Comparison of ENCODE assay signal across 12 cellular contexts in the genomic region with DNA sequence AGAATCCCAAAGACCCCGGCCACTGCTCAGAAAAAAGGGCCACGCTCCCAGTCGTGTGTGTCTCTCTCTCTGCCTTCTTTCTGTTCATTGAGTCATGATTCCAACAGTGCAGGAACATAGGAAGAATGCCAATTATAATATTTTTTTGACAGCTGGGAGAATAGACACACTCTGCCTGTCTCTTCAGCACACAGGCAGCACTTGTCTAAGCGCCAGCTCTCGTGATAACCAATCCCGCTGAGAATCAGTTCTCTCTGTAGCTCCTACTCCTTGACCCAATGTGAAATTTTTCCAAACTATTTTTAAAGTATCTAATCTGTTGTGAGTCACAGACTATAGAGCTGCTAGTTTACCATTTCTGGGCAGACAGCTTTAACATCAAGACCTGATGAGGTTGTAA.
A peak's percentile ranks its signal among the peaks of the same experiment; 100 is the strongest.
DNase-seq lines count a peak whose midpoint lies in the region; ATAC-seq, FAIRE-seq and TF ChIP-seq lines count a peak whose summit lies in the region.
"Had no signal": no experiment of that assay in that cellular context is flagged by ENCODE, and none has a peak within 500 bp of the region (broad histone marks: within the 10 kb centered on the region; RNA-seq: fewer than 3 reads in every experiment).

No MANE protein-coding gene starts in this region.

- no peaks in the 10 kb centered on the region for H3K79me2 ChIP-seq in HepG2 (ENCODE audit: insufficient read depth, low read length)

- no peak overlapping the region for H3K14ac ChIP-seq in neuronal stem cell (ENCODE audit: low read length)

- H3K9ac ChIP-seq in liver (ENCODE audit: low read depth in 1 of 2, low read length in 2 of 2) = no peak overlapping the region
- no peak overlapping the region for H3K9ac ChIP-seq in HepG2 (ENCODE audit: insufficient read depth, low read depth, low read length)
- H3K9ac ChIP-seq in neuronal stem cell (ENCODE audit: low read depth, low read length, poor library complexity) = no peak overlapping the region

- H3K27me3 ChIP-seq in liver (ENCODE audit: control insufficient read depth in 4 of 4, insufficient read depth in 4 of 4, low read length in 3 of 4) (no peaks in the 10 kb centered on the region), HepG2 (ENCODE audit: control insufficient read depth in 1 of 2, insufficient read depth in 2 of 2, low read length in 2 of 2) (no peaks in the 10 kb centered on the region; a peak in 1 of 5 replicates), neuronal stem cell (ENCODE audit: control insufficient read depth in 3 of 3, insufficient read depth in 3 of 3, low read depth in 1 of 3, low read length in 3 of 3) (no peaks in the 10 kb centered on the region)

- in situ Hi-C loops in HepG2 (cut with HindIII; ENCODE audit: extremely low pct_ligation_motif_present, low pct_unique_long_range_greater_than_20kb) = no loop called here

- 84% methylated on average over 6 of the region's 6 CpGs for WGBS in liver
- 46% methylated on average over 6 of the region's 6 CpGs for WGBS in HepG2 (ENCODE audit: low lambda C conversion rate)
- WGBS in neuronal stem cell (ENCODE audit: extremely low coverage in 2 of 2, insufficient read length in 2 of 2, insufficient replicate concordance in 1 of 2), 2 donors = no CpG with 5 or more reads among the region's 6 CpGs

- TF ChIP-seq EP300 in HepG2 (IDR thresholded peaks at IDR 0.05; ENCODE audit: low read depth in 2 of 2, low read length in 2 of 2) = no peak
- no peak for TF ChIP-seq EP300 in HepG2 (CRISPR knock-in tag; IDR thresholded peaks at IDR 0.05; ENCODE audit: borderline replicate concordance)

- CTCF ChIA-PET in HepG2 (lab: Yijun Ruan, JAX; ENCODE audit: low intra/inter-chr PET ratio, low total read pairs) = no interaction called here

- H3K18ac ChIP-seq in neuronal stem cell (ENCODE audit: low read length) = no peak overlapping the region

- H3K27ac ChIP-seq in liver (ENCODE audit: low read depth in 1 of 2, low read length in 2 of 2) (no peak overlapping the region), HepG2 (ENCODE audit: extremely low read length, insufficient read depth, low read length) (no peak overlapping the region), neuronal stem cell (replicated peaks; ENCODE audit: low read length) (no peak overlapping the region)

- H3K9me3 ChIP-seq in liver (ENCODE audit: control insufficient read depth in 4 of 4, low read length in 3 of 4) (peaks cover 0 to 4% (median 0%) of the 10 kb centered on the region in 4 donors), HepG2 (ENCODE audit: low read length) (no peaks in the 10 kb centered on the region), neuronal stem cell (replicated peaks in 1 of 2; ENCODE audit: control insufficient read depth in 2 of 2, insufficient read depth in 1 of 2, low read depth in 1 of 2, low read length in 2 of 2) (peaks cover 0 to 7% of the 10 kb centered on the region in 2 donors)

- no peak overlapping the region for H3K27ac Mint-ChIP-seq in activated naive CD4-positive, alpha-beta T cell treated with anti-CD3 and anti-CD28 coated beads, Interleukin-2, amount 50 U/mL, for 72 hours

- DNase-seq in HepG2 (ENCODE audit: low spot score) (no peak), fibroblast of villous mesenchyme (ENCODE audit: low read depth) (peak; percentile 92), non-pigmented ciliary epithelial cell (ENCODE audit: low read depth) (peak; percentile 61), NAMALWA (ENCODE audit: low spot score) (no peak), NCI-H1092 (lab: John Stamatoyannopoulos, UW) (no peak), neuronal stem cell (ENCODE audit: low spot score) (no peak)
- no peak for DNase-seq in activated naive CD4-positive, alpha-beta T cell treated with anti-CD3 and anti-CD28 coated beads, Interleukin-2, amount 50 U/mL, for 72 hours (ENCODE audit: low spot score in 2 of 2)
- DNase-seq: AML-193, amniotic stem cell, GOT3, NCI-H82 had no signal

- H4K20me1 ChIP-seq in HepG2 (ENCODE audit: insufficient read depth, low read length) = no peaks in the 10 kb centered on the region

- H4K8ac ChIP-seq in neuronal stem cell (ENCODE audit: low read depth, low read length) = no peak overlapping the region

- TF ChIP-seq POLR2A in HepG2 (IDR thresholded peaks at IDR 0.05; ENCODE audit: insufficient read depth in 1 of 2, low read depth in 2 of 2, low read length in 2 of 2) = no peak

- H3K4me2 ChIP-seq in HepG2 (ENCODE audit: low read depth, low read length) (no peak overlapping the region), neuronal stem cell (ENCODE audit: insufficient read depth, low read length, poor library complexity, severe bottlenecking) (no peak overlapping the region)

- H3K23ac ChIP-seq in neuronal stem cell (ENCODE audit: low read depth, low read length, poor library complexity) = no peak overlapping the region

- POLR2A ChIA-PET in HepG2 (lab: Yijun Ruan, JAX) = no interaction called here

- H3K4me1 ChIP-seq in liver (ENCODE audit: control insufficient read depth in 4 of 4, insufficient read depth in 4 of 4, low read length in 3 of 4) = no peaks in the 10 kb centered on the region
- H3K4me1 ChIP-seq in HepG2 (ENCODE audit: insufficient read depth, low read length) = no peaks in the 10 kb centered on the region
- peaks cover 0 to 4% of the 10 kb centered on the region in 2 donors for H3K4me1 ChIP-seq in neuronal stem cell (ENCODE audit: control insufficient read depth in 2 of 2, insufficient read depth in 1 of 2, low read depth in 1 of 2, low read length in 2 of 2)

- H3K9me3 Mint-ChIP-seq in activated naive CD4-positive, alpha-beta T cell treated with anti-CD3 and anti-CD28 coated beads, Interleukin-2, amount 50 U/mL, for 72 hours = peaks cover 9 to 15% of the 10 kb centered on the region in 2 donors

- no peak for ATAC-seq in HepG2
- ATAC-seq in activated naive CD4-positive, alpha-beta T cell treated with anti-CD3 and anti-CD28 coated beads, Interleukin-2, amount 50 U/mL, for 72 hours = no peak

- no TSS peak for BruUV-seq in HepG2 (replicated peaks; lab: Mats Ljungman, UMichigan)

- intact Hi-C loops in HepG2 (cut with micrococcal nuclease; ENCODE audit: unreplicated experiment) = no loop called here

- no peak for TF ChIP-seq CTCF in liver (IDR thresholded peaks at IDR 0.05; ENCODE audit: low read depth, low read length, missing input control)
- no peak for TF ChIP-seq CTCF in HepG2 (CRISPR knock-in tag; IDR thresholded peaks at IDR 0.05)
- TF ChIP-seq CTCF in fibroblast of villous mesenchyme (IDR thresholded peaks at IDR 0.05; ENCODE audit: insufficient read depth, low read depth, low read length) = no peak

- H3K4me3 ChIP-seq in liver (ENCODE audit: low read depth in 1 of 3, low read length in 3 of 3) (no peak overlapping the region), HepG2 (replicated peaks in 1 of 3; ENCODE audit: insufficient read depth in 1 of 3, low read depth in 2 of 3, low read length in 3 of 3) (no peak overlapping the region), fibroblast of villous mesenchyme (ENCODE audit: low read depth, low read length) (no peak overlapping the region), neuronal stem cell (ENCODE audit: low read length in 2 of 2) (no peak overlapping the region)

- H3K4ac ChIP-seq in neuronal stem cell (ENCODE audit: low read length) = no peak overlapping the region

- H2BK120ac ChIP-seq in neuronal stem cell (ENCODE audit: low read depth, low read length) = no peak overlapping the region

- H3K36me3 Mint-ChIP-seq in activated naive CD4-positive, alpha-beta T cell treated with anti-CD3 and anti-CD28 coated beads, Interleukin-2, amount 50 U/mL, for 72 hours = peaks cover 11 to 35% of the 10 kb centered on the region in 2 donors

- no peak overlapping the region for H2BK15ac ChIP-seq in neuronal stem cell (ENCODE audit: low read length)

- no peak overlapping the region for H2BK5ac ChIP-seq in neuronal stem cell (ENCODE audit: low read length)

- TF ChIP-seq RAD21 in liver (IDR thresholded peaks at IDR 0.05) = no peak
- no peak for TF ChIP-seq RAD21 in HepG2 (CRISPR knock-in tag; IDR thresholded peaks at IDR 0.05)

- H4K91ac ChIP-seq in neuronal stem cell (ENCODE audit: low read depth, low read length, poor library complexity) = no peak overlapping the region

- H3K79me1 ChIP-seq in neuronal stem cell (ENCODE audit: low read depth, low read length) = no peaks in the 10 kb centered on the region

- H2AFZ ChIP-seq in HepG2 (ENCODE audit: low read length) = no peak overlapping the region
- H2AFZ ChIP-seq in neuronal stem cell (ENCODE audit: low read length) = no peak overlapping the region

- no peak overlapping the region for H2BK12ac ChIP-seq in neuronal stem cell (ENCODE audit: low read length)

- no peak overlapping the region for H2AK5ac ChIP-seq in neuronal stem cell (ENCODE audit: low read depth, low read length)

- no peak for FAIRE-seq in HepG2 (lab: Jason Lieb, UNC)

- peaks cover 0 to 19% (median 12%) of the 10 kb centered on the region in 4 donors for H3K36me3 ChIP-seq in liver (ENCODE audit: control insufficient read depth in 4 of 4, insufficient read depth in 3 of 4, low read depth in 1 of 4, low read length in 3 of 4)
- H3K36me3 ChIP-seq in HepG2 (replicated peaks in 1 of 2; ENCODE audit: control insufficient read depth in 1 of 2, insufficient read depth in 2 of 2, low read length in 2 of 2) = no peaks in the 10 kb centered on the region
- H3K36me3 ChIP-seq in neuronal stem cell (replicated peaks in 1 of 2; ENCODE audit: control insufficient read depth in 2 of 2, insufficient read depth in 2 of 2, low read length in 2 of 2) = no peaks in the 10 kb centered on the region

TF ChIP-seq in liver, 16 proteins besides CTCF, POLR2A, EP300 and RAD21 (continues in another document):
- TF ChIP-seq JUND (IDR thresholded peaks at IDR 0.05) (peak in 1 of 2 donors; percentile 19), HNF4G (IDR thresholded peaks at IDR 0.05) (no peak), YY1 (IDR thresholded peaks at IDR 0.05) (no peak), SP1 (IDR thresholded peaks at IDR 0.05) (peak; percentile 19), HNF4A (conservative IDR thresholded peaks at IDR 0.05) (no peak), NR2F2 (IDR thresholded peaks at IDR 0.05) (peak; percentile 65), FOXA1 (IDR thresholded peaks at IDR 0.05) (no peak)
- TF ChIP-seq, protein P1, sequence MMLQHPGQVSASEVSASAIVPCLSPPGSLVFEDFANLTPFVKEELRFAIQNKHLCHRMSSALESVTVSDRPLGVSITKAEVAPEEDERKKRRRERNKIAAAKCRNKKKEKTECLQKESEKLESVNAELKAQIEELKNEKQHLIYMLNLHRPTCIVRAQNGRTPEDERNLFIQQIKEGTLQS (IDR thresholded peaks at IDR 0.05) = no peak

TF ChIP-seq in HepG2, 621 proteins besides CTCF, POLR2A, EP300 and RAD21 (continues in another document):
- TF ChIP-seq HNRNPLL (IDR thresholded peaks at IDR 0.05; ENCODE audit: low read depth, low read length, poor library complexity, severe bottlenecking) (no peak), SOX6 (IDR thresholded peaks at IDR 0.05) (no peak), SOX6 (CRISPR knock-in tag; IDR thresholded peaks at IDR 0.05) (no peak), EHMT2 (IDR thresholded peaks at IDR 0.05; ENCODE audit: borderline replicate concordance, low read depth, low read length) (no peak), ZNF557 (CRISPR knock-in tag; IDR thresholded peaks at IDR 0.05) (no peak), IKZF4 (CRISPR knock-in tag; IDR thresholded peaks at IDR 0.05; ENCODE audit: borderline replicate concordance, low read depth, not compliant biosample characterization) (no peak), ZNF577 (CRISPR knock-in tag; IDR thresholded peaks at IDR 0.05; ENCODE audit: borderline replicate concordance, low read depth) (no peak), ZSCAN21 (CRISPR knock-in tag; IDR thresholded peaks at IDR 0.05; ENCODE audit: borderline replicate concordance) (no peak)

Comparison
In these comparisons a context has a peak if more than half of its experiments do, and no peak if none do; other contexts are left out.
1. DNase-seq: peak in fibroblast of villous mesenchyme (single experiment) and non-pigmented ciliary epithelial cell (single experiment); none in HepG2 (single experiment), NAMALWA (single experiment), activated naive CD4-positive, alpha-beta T cell treated with anti-CD3 and anti-CD28 coated beads, Interleukin-2, amount 50 U/mL, for 72 hours (0 of 2), NCI-H1092 (single experiment) and neuronal stem cell (single experiment).